ENCODE assay signal across 1 cellular context in the genomic region with DNA sequence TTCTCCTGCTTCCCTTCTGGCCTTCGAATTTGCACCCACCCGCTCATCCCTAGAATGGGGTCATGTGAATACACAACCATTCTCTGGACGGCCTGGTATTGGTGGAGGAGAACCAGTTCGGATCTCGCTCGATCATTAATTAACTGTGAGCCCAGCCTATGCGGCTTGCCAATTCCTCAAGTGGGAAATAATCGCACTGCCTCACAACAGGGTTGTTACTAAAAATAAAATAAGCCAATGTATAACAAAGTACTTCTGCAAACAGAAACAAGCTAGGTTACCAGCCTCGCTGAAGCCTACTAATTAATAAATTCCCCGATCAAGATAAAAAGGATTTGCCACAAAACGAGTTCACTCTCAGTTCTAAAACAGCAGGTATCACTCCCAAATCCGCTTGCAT.
TF ChIP-seq lines count a peak whose summit lies in the region.

No MANE protein-coding gene starts in this region.

TF ChIP-seq in HCT116, 20 proteins besides CTCF, POLR2A, EP300 and RAD21 (continued from another document):
- TF ChIP-seq, protein P1, sequence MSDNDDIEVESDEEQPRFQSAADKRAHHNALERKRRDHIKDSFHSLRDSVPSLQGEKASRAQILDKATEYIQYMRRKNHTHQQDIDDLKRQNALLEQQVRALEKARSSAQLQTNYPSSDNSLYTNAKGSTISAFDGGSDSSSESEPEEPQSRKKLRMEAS (IDR thresholded peaks at IDR 0.05), result no peak
- TF ChIP-seq JUND (IDR thresholded peaks at IDR 0.05) (no peak), FOSL1 (IDR thresholded peaks at IDR 0.05; ENCODE audit: low read depth) (no peak), SP1 (IDR thresholded peaks at IDR 0.05; ENCODE audit: low read depth) (no peak), CEBPB (IDR thresholded peaks at IDR 0.05; ENCODE audit: low read depth) (no peak), TCF7L2 (IDR thresholded peaks at IDR 0.05; ENCODE audit: borderline replicate concordance, extremely low read depth, insufficient read depth, insufficient read length) (no peak), SRF (IDR thresholded peaks at IDR 0.05; ENCODE audit: low read depth) (no peak), EZH2phosphoT487 (IDR thresholded peaks at IDR 0.05; ENCODE audit: borderline replicate concordance) (no peak), SIN3A (IDR thresholded peaks at IDR 0.05; ENCODE audit: low read depth) (no peak), ELF1 (IDR thresholded peaks at IDR 0.05; ENCODE audit: borderline replicate concordance, low read depth) (no peak), YY1 (IDR thresholded peaks at IDR 0.05; ENCODE audit: extremely low read depth, insufficient replicate concordance, low read depth, low read length) (no peak)
- TF ChIP-seq, protein P2, sequence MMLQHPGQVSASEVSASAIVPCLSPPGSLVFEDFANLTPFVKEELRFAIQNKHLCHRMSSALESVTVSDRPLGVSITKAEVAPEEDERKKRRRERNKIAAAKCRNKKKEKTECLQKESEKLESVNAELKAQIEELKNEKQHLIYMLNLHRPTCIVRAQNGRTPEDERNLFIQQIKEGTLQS (IDR thresholded peaks at IDR 0.05), result no peak
- TF ChIP-seq, protein P3, sequence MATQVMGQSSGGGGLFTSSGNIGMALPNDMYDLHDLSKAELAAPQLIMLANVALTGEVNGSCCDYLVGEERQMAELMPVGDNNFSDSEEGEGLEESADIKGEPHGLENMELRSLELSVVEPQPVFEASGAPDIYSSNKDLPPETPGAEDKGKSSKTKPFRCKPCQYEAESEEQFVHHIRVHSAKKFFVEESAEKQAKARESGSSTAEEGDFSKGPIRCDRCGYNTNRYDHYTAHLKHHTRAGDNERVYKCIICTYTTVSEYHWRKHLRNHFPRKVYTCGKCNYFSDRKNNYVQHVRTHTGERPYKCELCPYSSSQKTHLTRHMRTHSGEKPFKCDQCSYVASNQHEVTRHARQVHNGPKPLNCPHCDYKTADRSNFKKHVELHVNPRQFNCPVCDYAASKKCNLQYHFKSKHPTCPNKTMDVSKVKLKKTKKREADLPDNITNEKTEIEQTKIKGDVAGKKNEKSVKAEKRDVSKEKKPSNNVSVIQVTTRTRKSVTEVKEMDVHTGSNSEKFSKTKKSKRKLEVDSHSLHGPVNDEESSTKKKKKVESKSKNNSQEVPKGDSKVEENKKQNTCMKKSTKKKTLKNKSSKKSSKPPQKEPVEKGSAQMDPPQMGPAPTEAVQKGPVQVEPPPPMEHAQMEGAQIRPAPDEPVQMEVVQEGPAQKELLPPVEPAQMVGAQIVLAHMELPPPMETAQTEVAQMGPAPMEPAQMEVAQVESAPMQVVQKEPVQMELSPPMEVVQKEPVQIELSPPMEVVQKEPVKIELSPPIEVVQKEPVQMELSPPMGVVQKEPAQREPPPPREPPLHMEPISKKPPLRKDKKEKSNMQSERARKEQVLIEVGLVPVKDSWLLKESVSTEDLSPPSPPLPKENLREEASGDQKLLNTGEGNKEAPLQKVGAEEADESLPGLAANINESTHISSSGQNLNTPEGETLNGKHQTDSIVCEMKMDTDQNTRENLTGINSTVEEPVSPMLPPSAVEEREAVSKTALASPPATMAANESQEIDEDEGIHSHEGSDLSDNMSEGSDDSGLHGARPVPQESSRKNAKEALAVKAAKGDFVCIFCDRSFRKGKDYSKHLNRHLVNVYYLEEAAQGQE (IDR thresholded peaks at IDR 0.05; ENCODE audit: low read depth), result no peak
